In the genomic region with DNA sequence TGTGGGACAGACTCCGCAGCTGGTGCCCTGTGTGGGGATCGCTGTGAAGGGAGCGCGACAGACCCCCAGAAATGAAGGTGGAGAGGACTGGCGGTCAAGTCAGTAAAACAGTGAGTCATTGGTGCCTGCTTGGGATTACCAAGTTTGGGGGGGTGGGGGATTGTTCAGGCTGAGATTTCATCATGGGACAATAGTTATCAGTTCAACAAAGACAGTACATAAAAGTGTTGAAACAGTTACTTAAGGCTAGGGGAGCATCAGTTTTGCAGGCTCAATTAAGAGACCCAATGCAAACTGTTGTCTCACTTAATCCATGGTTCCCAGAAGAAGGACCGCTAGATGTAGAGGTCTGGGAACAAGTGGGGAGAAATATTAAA, we compare ENCODE assay signal across 19 cellular contexts.
DNase-seq lines count a peak whose midpoint lies in the region; ATAC-seq and TF ChIP-seq lines count a peak whose summit lies in the region.
"Had no signal": no experiment of that assay in that cellular context is flagged by ENCODE, and none has a peak within 500 bp of the region (broad histone marks: within the 10 kb centered on the region; RNA-seq: fewer than 3 reads in every experiment).

No MANE protein-coding gene starts in this region.

- DNase-seq in NB4 (ENCODE audit: low read depth) (peak; percentile 82), memory B cell (ENCODE audit: low spot score in 2 of 2) (no peak), SW480 (ENCODE audit: low spot score) (no peak), middle frontal gyrus (ENCODE audit: extremely low spot score, low spot score) (no peak)
- DNase-seq: BE2C; CD8-positive, alpha-beta T cell; DND-41; NCI-H1105 treated with DMSO at 0.1 percent for 48 hours; NCI-H1694; NCI-H2081; NCI-H2171; NCI-H345; NCI-H524 treated with DMSO at 0.1 percent for 48 hours; NCI-H82 had no signal

- no peak for TF ChIP-seq POLR2A in NB4 (IDR thresholded peaks at IDR 0.05; ENCODE audit: extremely low read depth, insufficient read length)

- no peaks in the 10 kb centered on the region for H3K9me2 ChIP-seq in DOHH2 (replicated peaks; ENCODE audit: control insufficient read depth, low read length)

- peaks cover 30% of the 10 kb centered on the region for H3K4me1 Mint-ChIP-seq in memory B cell

- H3K27ac Mint-ChIP-seq in memory B cell: peak overlapping the region; percentile 9

- H3K9me3 Mint-ChIP-seq in memory B cell: peaks cover 2% of the 10 kb centered on the region

- H4K20me1 ChIP-seq in BLaER1: no peaks in the 10 kb centered on the region
- no peaks in the 10 kb centered on the region for H4K20me1 ChIP-seq in DOHH2 (ENCODE audit: control insufficient read depth, insufficient read depth, low read depth, low read length)

- peaks cover 47% of the 10 kb centered on the region for H3K4me1 ChIP-seq in BLaER1
- peaks cover 22% of the 10 kb centered on the region for H3K4me1 ChIP-seq in DOHH2 (ENCODE audit: control insufficient read depth, low read length)
- H3K4me1 ChIP-seq: A549, BE2C had no signal

- H3K36me3 ChIP-seq in BLaER1 (peaks cover 48% of the 10 kb centered on the region), DOHH2 (ENCODE audit: control insufficient read depth, low read length) (peaks cover 4% of the 10 kb centered on the region; the same call in 1 of the 2 replicates)
- H3K36me3 ChIP-seq: BE2C had no signal

- no peaks in the 10 kb centered on the region for H3K27me3 Mint-ChIP-seq in memory B cell

- H3K9me3 ChIP-seq in BLaER1 (peaks cover 70% of the 10 kb centered on the region), DOHH2 (ENCODE audit: control insufficient read depth, insufficient read depth, low read length) (peaks cover 17% of the 10 kb centered on the region)
- H3K9me3 ChIP-seq: BE2C had no signal

- no peaks in the 10 kb centered on the region for H3K79me2 ChIP-seq in DOHH2 (ENCODE audit: control insufficient read depth, low read length)

- no peak for TF ChIP-seq CTCF in DOHH2 (IDR thresholded peaks at IDR 0.05; ENCODE audit: low read depth, low read length, poor library complexity, severe bottlenecking)
- TF ChIP-seq CTCF in NB4 (IDR thresholded peaks at IDR 0.05; ENCODE audit: low read depth, low read length): no peak

- H3K27me3 ChIP-seq in BLaER1 (no peaks in the 10 kb centered on the region), DOHH2 (ENCODE audit: control insufficient read depth, low read length) (no peaks in the 10 kb centered on the region)
- H3K27me3 ChIP-seq: BE2C had no signal

- H3K4me2 ChIP-seq in BLaER1: peak overlapping the region; percentile 57
- H3K4me2 ChIP-seq in DOHH2 (ENCODE audit: low read length): 0 out of 2 replicates have a peak overlapping the region, but pooled peaks have one; percentile 19
- H3K4me2 ChIP-seq: A549 had no signal

- H3K4me3 ChIP-seq in BLaER1 (peak overlapping the region; percentile 23; the same call in 1 of the 2 replicates), DOHH2 (ENCODE audit: low read length) (no peak overlapping the region), NB4 (ENCODE audit: low read depth, low read length) (no peak overlapping the region)
- H3K4me3 ChIP-seq: A549 had no signal

- H3F3A ChIP-seq in DOHH2 (ENCODE audit: control insufficient read depth, insufficient read depth): no peaks in the 10 kb centered on the region

- no peak overlapping the region for H3K9ac ChIP-seq in BLaER1

- peaks cover 2% of the 10 kb centered on the region for H3K36me3 Mint-ChIP-seq in memory B cell

- H3K4me3 Mint-ChIP-seq in memory B cell: no peak overlapping the region
- H3K4me3 Mint-ChIP-seq: CD8-positive, alpha-beta T cell had no signal

- no peak for ATAC-seq in memory B cell (ENCODE audit: low read depth)
- no peak for ATAC-seq in HG03045 (IDR thresholded peaks at IDR 0.05; ENCODE audit: unreplicated experiment)
- ATAC-seq: A549; CD8-positive, alpha-beta T cell; Right ventricle myocardium inferior had no signal

- H3K27ac ChIP-seq in BLaER1 (peak overlapping the region; percentile 67), DOHH2 (ENCODE audit: low read depth, low read length) (no peak overlapping the region)
- H3K27ac ChIP-seq: A549 had no signal
